1 cellular context compared by ENCODE assay signal in the genomic region with DNA sequence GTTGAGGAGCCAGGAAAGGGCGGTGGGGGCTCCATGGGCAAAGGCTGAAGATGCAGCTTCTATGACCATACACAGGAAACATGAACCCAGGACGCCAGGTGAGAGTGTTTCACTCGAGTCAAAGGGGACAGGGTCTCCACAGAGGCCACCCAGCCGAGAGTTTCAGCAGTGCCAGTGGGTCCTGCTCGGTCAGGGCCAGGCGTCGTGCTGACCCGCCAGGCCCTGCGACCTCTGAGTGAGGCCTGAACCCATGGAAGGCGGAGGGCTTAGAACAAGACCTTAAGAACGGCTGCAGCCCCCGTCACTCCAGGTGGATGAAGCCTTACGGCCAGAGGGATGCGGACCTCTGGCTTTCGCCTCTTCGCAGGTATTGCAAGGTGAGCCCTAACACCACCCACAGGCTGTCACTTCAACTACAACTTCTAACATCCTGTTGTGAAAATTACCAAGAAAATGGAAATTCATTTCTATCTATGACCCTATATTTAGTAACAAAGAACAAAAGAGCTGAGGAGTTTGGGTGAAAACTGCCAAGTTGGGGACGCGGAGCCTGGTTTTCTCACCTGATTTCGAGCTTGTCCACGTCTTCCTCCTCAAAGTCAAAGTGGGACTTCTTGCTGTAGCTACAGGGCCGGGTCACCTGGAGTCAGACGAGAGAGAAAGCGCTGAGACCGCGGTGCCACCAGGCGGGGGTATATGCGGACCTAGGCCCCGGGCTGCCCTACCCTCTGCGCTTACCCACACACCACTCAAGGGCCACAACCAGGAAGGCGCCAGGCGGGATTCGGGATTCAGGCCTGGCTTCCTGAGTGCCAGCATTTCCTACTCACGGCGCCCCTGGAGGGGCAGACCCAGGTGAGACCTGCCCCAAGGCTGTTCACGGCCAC.
TF ChIP-seq lines count a peak whose summit lies in the region.

No MANE protein-coding gene starts in this region.

TF ChIP-seq in WTC11, 78 proteins besides CTCF, POLR2A, EP300 and RAD21 (continued from another document):
- TF ChIP-seq, protein P1, sequence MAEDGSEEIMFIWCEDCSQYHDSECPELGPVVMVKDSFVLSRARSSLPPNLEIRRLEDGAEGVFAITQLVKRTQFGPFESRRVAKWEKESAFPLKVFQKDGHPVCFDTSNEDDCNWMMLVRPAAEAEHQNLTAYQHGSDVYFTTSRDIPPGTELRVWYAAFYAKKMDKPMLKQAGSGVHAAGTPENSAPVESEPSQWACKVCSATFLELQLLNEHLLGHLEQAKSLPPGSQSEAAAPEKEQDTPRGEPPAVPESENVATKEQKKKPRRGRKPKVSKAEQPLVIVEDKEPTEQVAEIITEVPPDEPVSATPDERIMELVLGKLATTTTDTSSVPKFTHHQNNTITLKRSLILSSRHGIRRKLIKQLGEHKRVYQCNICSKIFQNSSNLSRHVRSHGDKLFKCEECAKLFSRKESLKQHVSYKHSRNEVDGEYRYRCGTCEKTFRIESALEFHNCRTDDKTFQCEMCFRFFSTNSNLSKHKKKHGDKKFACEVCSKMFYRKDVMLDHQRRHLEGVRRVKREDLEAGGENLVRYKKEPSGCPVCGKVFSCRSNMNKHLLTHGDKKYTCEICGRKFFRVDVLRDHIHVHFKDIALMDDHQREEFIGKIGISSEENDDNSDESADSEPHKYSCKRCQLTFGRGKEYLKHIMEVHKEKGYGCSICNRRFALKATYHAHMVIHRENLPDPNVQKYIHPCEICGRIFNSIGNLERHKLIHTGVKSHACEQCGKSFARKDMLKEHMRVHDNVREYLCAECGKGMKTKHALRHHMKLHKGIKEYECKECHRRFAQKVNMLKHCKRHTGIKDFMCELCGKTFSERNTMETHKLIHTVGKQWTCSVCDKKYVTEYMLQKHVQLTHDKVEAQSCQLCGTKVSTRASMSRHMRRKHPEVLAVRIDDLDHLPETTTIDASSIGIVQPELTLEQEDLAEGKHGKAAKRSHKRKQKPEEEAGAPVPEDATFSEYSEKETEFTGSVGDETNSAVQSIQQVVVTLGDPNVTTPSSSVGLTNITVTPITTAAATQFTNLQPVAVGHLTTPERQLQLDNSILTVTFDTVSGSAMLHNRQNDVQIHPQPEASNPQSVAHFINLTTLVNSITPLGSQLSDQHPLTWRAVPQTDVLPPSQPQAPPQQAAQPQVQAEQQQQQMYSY (CRISPR knock-in tag; IDR thresholded peaks at IDR 0.05): no peak
- TF ChIP-seq RELA (CRISPR knock-in tag; IDR thresholded peaks at IDR 0.05; ENCODE audit: borderline replicate concordance) (no peak), GABPB1 (CRISPR knock-in tag; IDR thresholded peaks at IDR 0.05) (no peak), HMGA2 (CRISPR knock-in tag; IDR thresholded peaks at IDR 0.05) (no peak), USF2 (CRISPR knock-in tag; IDR thresholded peaks at IDR 0.05) (no peak), AR (CRISPR knock-in tag; IDR thresholded peaks at IDR 0.05) (no peak), E2F4 (CRISPR knock-in tag; IDR thresholded peaks at IDR 0.05; ENCODE audit: borderline replicate concordance, low read depth) (no peak)
- TF ChIP-seq, protein P2, sequence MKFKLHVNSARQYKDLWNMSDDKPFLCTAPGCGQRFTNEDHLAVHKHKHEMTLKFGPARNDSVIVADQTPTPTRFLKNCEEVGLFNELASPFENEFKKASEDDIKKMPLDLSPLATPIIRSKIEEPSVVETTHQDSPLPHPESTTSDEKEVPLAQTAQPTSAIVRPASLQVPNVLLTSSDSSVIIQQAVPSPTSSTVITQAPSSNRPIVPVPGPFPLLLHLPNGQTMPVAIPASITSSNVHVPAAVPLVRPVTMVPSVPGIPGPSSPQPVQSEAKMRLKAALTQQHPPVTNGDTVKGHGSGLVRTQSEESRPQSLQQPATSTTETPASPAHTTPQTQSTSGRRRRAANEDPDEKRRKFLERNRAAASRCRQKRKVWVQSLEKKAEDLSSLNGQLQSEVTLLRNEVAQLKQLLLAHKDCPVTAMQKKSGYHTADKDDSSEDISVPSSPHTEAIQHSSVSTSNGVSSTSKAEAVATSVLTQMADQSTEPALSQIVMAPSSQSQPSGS (CRISPR knock-in tag; IDR thresholded peaks at IDR 0.05; ENCODE audit: borderline replicate concordance, low read depth): no peak
- TF ChIP-seq, protein P3, sequence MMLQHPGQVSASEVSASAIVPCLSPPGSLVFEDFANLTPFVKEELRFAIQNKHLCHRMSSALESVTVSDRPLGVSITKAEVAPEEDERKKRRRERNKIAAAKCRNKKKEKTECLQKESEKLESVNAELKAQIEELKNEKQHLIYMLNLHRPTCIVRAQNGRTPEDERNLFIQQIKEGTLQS (CRISPR knock-in tag; conservative IDR thresholded peaks at IDR 0.05): no peak
